Comparison of ENCODE assay signal across 17 cellular contexts in genomic region chr6:160073272-160073671, GRCh38. TPM values are rescaled to one million over a fixed set of nuclear protein-coding genes. Genes with fewer than 3 reads are reported as not detected.
DNase-seq lines count a peak whose midpoint lies in the region; ATAC-seq and TF ChIP-seq lines count a peak whose summit lies in the region.
"Had no signal": no experiment of that assay in that cellular context is flagged by ENCODE, and none has a peak within 500 bp of the region (broad histone marks: within the 10 kb centered on the region; RNA-seq: fewer than 3 reads in every experiment).

No MANE protein-coding gene starts in this region.

- no peaks in the 10 kb centered on the region for H3K4me1 Mint-ChIP-seq in Caco-2 (ENCODE audit: low read depth, unreplicated experiment)
- peaks cover 13% of the 10 kb centered on the region for H3K4me1 Mint-ChIP-seq in activated T-helper 17 cell treated with anti-CD3 and anti-CD28 coated beads, Interleukin-2, amount 50 U/mL, for 72 hours
- peaks cover 28% of the 10 kb centered on the region for H3K4me1 Mint-ChIP-seq in stimulated activated memory B cell treated with anti-CD40 and anti-IgM and Interleukin-4, amounts not matched to agents 10 μg/mL and 1 μg/mL and 100 μg/mL, for 72 hours

- H2AK5ac ChIP-seq in IMR-90 (ENCODE audit: low read depth, low read length) (no peak overlapping the region), neuronal stem cell (ENCODE audit: low read depth, low read length) (no peak overlapping the region)

- TF ChIP-seq POLR2A in IMR-90 (IDR thresholded peaks at IDR 0.05; ENCODE audit: low read depth, low read length), result no peak

- ATAC-seq in IMR-90 (ENCODE audit: low read depth) (no peak), foreskin keratinocyte (no peak)
- ATAC-seq in activated T-helper 17 cell treated with anti-CD3 and anti-CD28 coated beads, Interleukin-2, amount 50 U/mL, for 72 hours (replicated peaks), result no peak
- no peak for ATAC-seq in stimulated activated memory B cell treated with anti-CD40 and anti-IgM and Interleukin-4, amounts not matched to agents 10 μg/mL and 1 μg/mL and 100 μg/mL, for 72 hours

- no peak overlapping the region for H2BK120ac ChIP-seq in IMR-90 (ENCODE audit: low read depth, low read length)
- H2BK120ac ChIP-seq in neuronal stem cell (ENCODE audit: low read depth, low read length), result no peak overlapping the region

- H3K4me2 ChIP-seq in IMR-90 (ENCODE audit: low read depth, low read length), result no peak overlapping the region
- H3K4me2 ChIP-seq in neuronal stem cell (ENCODE audit: insufficient read depth, low read length, poor library complexity, severe bottlenecking), result no peak overlapping the region

- H3K27ac ChIP-seq in IMR-90 (ENCODE audit: insufficient read depth, low read length) (no peak overlapping the region), neuronal stem cell (replicated peaks; ENCODE audit: low read length) (no peak overlapping the region), foreskin keratinocyte (no peak overlapping the region)

- dilution Hi-C loops in IMR-90 (cut with HindIII; ENCODE audit: low sequenced_read_pairs, unreplicated experiment), result no loop called here

- H4K91ac ChIP-seq in IMR-90 (ENCODE audit: insufficient read depth, low read depth, low read length), result no peak overlapping the region
- no peak overlapping the region for H4K91ac ChIP-seq in neuronal stem cell (ENCODE audit: low read depth, low read length, poor library complexity)

- H2BK15ac ChIP-seq in IMR-90 (ENCODE audit: low read depth, low read length), result no peak overlapping the region
- H2BK15ac ChIP-seq in neuronal stem cell (ENCODE audit: low read length), result no peak overlapping the region

- CTCF ChIA-PET in Caco-2 (lab: Charles Lee), result interaction anchor here (0.8 kb wide), 1 partner anchor 14 kb away, joined by 3 read pairs; no protein-coding TSS in a partner anchor
- CTCF ChIA-PET in IMR-90 (lab: Yijun Ruan, JAX), result interaction anchor here (1.8 kb wide), 1 partner anchor 15 kb away, joined by 7 read pairs; no protein-coding TSS in a partner anchor

- H2AK9ac ChIP-seq in IMR-90 (replicated peaks; ENCODE audit: low read depth, low read length, poor library complexity), result no peak overlapping the region

- no peak overlapping the region for H3K4me3 Mint-ChIP-seq in Caco-2 (ENCODE audit: unreplicated experiment)
- H3K4me3 Mint-ChIP-seq in activated T-helper 17 cell treated with anti-CD3 and anti-CD28 coated beads, Interleukin-2, amount 50 U/mL, for 72 hours, result no peak overlapping the region
- H3K4me3 Mint-ChIP-seq in stimulated activated memory B cell treated with anti-CD40 and anti-IgM and Interleukin-4, amounts not matched to agents 10 μg/mL and 1 μg/mL and 100 μg/mL, for 72 hours, result no peak overlapping the region
- H3K4me3 Mint-ChIP-seq: CD4-positive, CD25-positive, alpha-beta regulatory T cell; HFFc6 had no signal

- intact Hi-C loops in Caco-2 (cut with micrococcal nuclease; ENCODE audit: unreplicated experiment), result no loop called here
- intact Hi-C loops in IMR-90 (cut with micrococcal nuclease), result no loop called here

- H3K4me1 ChIP-seq in Caco-2 (no peaks in the 10 kb centered on the region), IMR-90 (ENCODE audit: control insufficient read depth, insufficient read depth, low read length) (peaks cover 14% of the 10 kb centered on the region), neuronal stem cell (ENCODE audit: control insufficient read depth in 2 of 2, insufficient read depth in 1 of 2, low read depth in 1 of 2, low read length in 2 of 2) (no peaks in the 10 kb centered on the region), foreskin keratinocyte (no peaks in the 10 kb centered on the region)

- no peak overlapping the region for H3K56ac ChIP-seq in IMR-90 (ENCODE audit: extremely low read depth, insufficient read depth, low read length)

- H3K27me3 Mint-ChIP-seq in Caco-2 (ENCODE audit: insufficient read depth, unreplicated experiment), result no peaks in the 10 kb centered on the region
- H3K27me3 Mint-ChIP-seq in activated T-helper 17 cell treated with anti-CD3 and anti-CD28 coated beads, Interleukin-2, amount 50 U/mL, for 72 hours, result no peaks in the 10 kb centered on the region
- H3K27me3 Mint-ChIP-seq in stimulated activated memory B cell treated with anti-CD40 and anti-IgM and Interleukin-4, amounts not matched to agents 10 μg/mL and 1 μg/mL and 100 μg/mL, for 72 hours, result no peaks in the 10 kb centered on the region
- H3K27me3 Mint-ChIP-seq: CD4-positive, CD25-positive, alpha-beta regulatory T cell had no signal

- no peaks in the 10 kb centered on the region for H3K9me3 ChIP-seq in Caco-2
- no peaks in the 10 kb centered on the region for H3K9me3 ChIP-seq in IMR-90 (ENCODE audit: control insufficient read depth, insufficient read depth, low read length)
- no peaks in the 10 kb centered on the region for H3K9me3 ChIP-seq in neuronal stem cell (replicated peaks in 1 of 2; ENCODE audit: control insufficient read depth in 2 of 2, insufficient read depth in 1 of 2, low read depth in 1 of 2, low read length in 2 of 2)
- H3K9me3 ChIP-seq: BE2C had no signal

- no peak overlapping the region for H2AFZ ChIP-seq in IMR-90 (replicated peaks; ENCODE audit: low read length, poor library complexity)
- H2AFZ ChIP-seq in neuronal stem cell (ENCODE audit: low read length), result no peak overlapping the region

- H3K14ac ChIP-seq in IMR-90 (replicated peaks; ENCODE audit: low read depth, low read length), result no peak overlapping the region
- H3K14ac ChIP-seq in neuronal stem cell (ENCODE audit: low read length), result no peak overlapping the region

- H2BK12ac ChIP-seq in neuronal stem cell (ENCODE audit: low read length), result no peak overlapping the region

- POLR2A ChIA-PET in Caco-2 (lab: Charles Lee) (no interaction called here), IMR-90 (lab: Charles Lee; ENCODE audit: unreplicated experiment) (no interaction called here)

- H3K36me3 ChIP-seq in Caco-2 (ENCODE audit: control insufficient read depth, insufficient read depth, low read length) (peaks cover 7% of the 10 kb centered on the region), IMR-90 (ENCODE audit: control insufficient read depth, insufficient read depth, low read length) (peaks cover 61% of the 10 kb centered on the region), neuronal stem cell (replicated peaks in 1 of 2; ENCODE audit: control insufficient read depth in 2 of 2, insufficient read depth in 2 of 2, low read length in 2 of 2) (peaks cover 64 to 100% of the 10 kb centered on the region in 2 donors)

- H2BK5ac ChIP-seq in IMR-90 (ENCODE audit: low read depth, low read length, poor library complexity, severe bottlenecking), result no peak overlapping the region
- H2BK5ac ChIP-seq in neuronal stem cell (ENCODE audit: low read length), result no peak overlapping the region

- no peak overlapping the region for H3K23ac ChIP-seq in IMR-90 (ENCODE audit: low read depth, low read length)
- H3K23ac ChIP-seq in neuronal stem cell (ENCODE audit: low read depth, low read length, poor library complexity), result no peak overlapping the region

- H3K9me3 Mint-ChIP-seq in Caco-2 (ENCODE audit: unreplicated experiment), result no peaks in the 10 kb centered on the region
- H3K9me3 Mint-ChIP-seq in activated T-helper 17 cell treated with anti-CD3 and anti-CD28 coated beads, Interleukin-2, amount 50 U/mL, for 72 hours, result no peaks in the 10 kb centered on the region
- H3K9me3 Mint-ChIP-seq in stimulated activated memory B cell treated with anti-CD40 and anti-IgM and Interleukin-4, amounts not matched to agents 10 μg/mL and 1 μg/mL and 100 μg/mL, for 72 hours, result no peaks in the 10 kb centered on the region
- H3K9me3 Mint-ChIP-seq: CD4-positive, CD25-positive, alpha-beta regulatory T cell; HFFc6 had no signal

- no peak for TF ChIP-seq CTCF in Caco-2 (IDR thresholded peaks at IDR 0.05; ENCODE audit: insufficient read depth in 1 of 2, low read depth in 1 of 2, low read length in 1 of 2, severe bottlenecking in 1 of 2, unreplicated experiment in 1 of 2)
- TF ChIP-seq CTCF in IMR-90 (conservative IDR thresholded peaks at IDR 0.05; ENCODE audit: low read depth, low read length), result no peak
- no peak for TF ChIP-seq CTCF in foreskin keratinocyte (conservative IDR thresholded peaks at IDR 0.05)

- H3K4ac ChIP-seq in IMR-90 (ENCODE audit: low read depth, low read length) (no peak overlapping the region), neuronal stem cell (ENCODE audit: low read length) (no peak overlapping the region)

- H3K9ac ChIP-seq in IMR-90 (ENCODE audit: low read depth, low read length), result no peak overlapping the region
- H3K9ac ChIP-seq in neuronal stem cell (ENCODE audit: low read depth, low read length, poor library complexity), result peak overlapping the region; percentile 56

- no peak overlapping the region for H3K27ac Mint-ChIP-seq in Caco-2 (ENCODE audit: unreplicated experiment)
- H3K27ac Mint-ChIP-seq in activated T-helper 17 cell treated with anti-CD3 and anti-CD28 coated beads, Interleukin-2, amount 50 U/mL, for 72 hours, result peak overlapping the region; percentile 56
- H3K27ac Mint-ChIP-seq in stimulated activated memory B cell treated with anti-CD40 and anti-IgM and Interleukin-4, amounts not matched to agents 10 μg/mL and 1 μg/mL and 100 μg/mL, for 72 hours, result no peak overlapping the region
- H3K27ac Mint-ChIP-seq: HFFc6 had no signal

- in situ Hi-C loops in IMR-90 (cut with MboI; ENCODE audit: low sequenced_read_pairs), result no loop called here

- DNase-seq in Caco-2 (no peak), IMR-90 (no peak), neuronal stem cell (ENCODE audit: low spot score) (no peak), kidney glomerular epithelial cell (lab: John Stamatoyannopoulos, UW) (no peak), foreskin keratinocyte (no peak)
- DNase-seq: ACHN; BE2C; C1 segment of cervical spinal cord; CD4-positive, CD25-positive, alpha-beta regulatory T cell; DMS153; DMS79; GDM1; GOT3; H7; HFFc6 had no signal

- H3K27me3 ChIP-seq in Caco-2 (replicated peaks; ENCODE audit: control insufficient read depth, insufficient read depth, low read length), result no peaks in the 10 kb centered on the region
- H3K27me3 ChIP-seq in IMR-90 (ENCODE audit: control insufficient read depth, insufficient read depth, low read length), result no peaks in the 10 kb centered on the region
- H3K27me3 ChIP-seq in neuronal stem cell (ENCODE audit: control insufficient read depth in 3 of 3, insufficient read depth in 3 of 3, low read depth in 1 of 3, low read length in 3 of 3), result no peaks in the 10 kb centered on the region
- H3K27me3 ChIP-seq in foreskin keratinocyte, result no peaks in the 10 kb centered on the region
- H3K27me3 ChIP-seq: BE2C had no signal

- no peak overlapping the region for H2BK20ac ChIP-seq in IMR-90 (ENCODE audit: low read depth, low read length)

- WGBS in IMR-90 (ENCODE audit: extremely low coverage in 2 of 2, insufficient read length in 1 of 2), 2 experiments, result 93% methylated on average over 2 of the region's 9 CpGs; no CpG with 5 or more reads in 1 of the 2 experiments
- no CpG with 5 or more reads among the region's 9 CpGs for WGBS in neuronal stem cell (ENCODE audit: extremely low coverage in 2 of 2, insufficient read length in 2 of 2, insufficient replicate concordance in 1 of 2), 2 donors

- TF ChIP-seq RAD21 in IMR-90 (IDR thresholded peaks at IDR 0.05; ENCODE audit: low read length), result no peak

- peaks cover 68% of the 10 kb centered on the region for H3K36me3 Mint-ChIP-seq in Caco-2 (ENCODE audit: insufficient read depth, unreplicated experiment)
- H3K36me3 Mint-ChIP-seq in activated T-helper 17 cell treated with anti-CD3 and anti-CD28 coated beads, Interleukin-2, amount 50 U/mL, for 72 hours (ENCODE audit: low read depth), result peaks cover 99% of the 10 kb centered on the region
- H3K36me3 Mint-ChIP-seq in stimulated activated memory B cell treated with anti-CD40 and anti-IgM and Interleukin-4, amounts not matched to agents 10 μg/mL and 1 μg/mL and 100 μg/mL, for 72 hours, result peaks cover 80% of the 10 kb centered on the region

- H4K8ac ChIP-seq in IMR-90 (ENCODE audit: low read depth in 2 of 2, low read length in 2 of 2) (no peak overlapping the region), neuronal stem cell (ENCODE audit: low read depth, low read length) (no peak overlapping the region)

- H3K9me1 ChIP-seq in IMR-90 (ENCODE audit: insufficient read depth, low read length), result peaks cover 10% of the 10 kb centered on the region

- TSS peak; percentile 16 for BruUV-seq in Caco-2 (replicated peaks; lab: Mats Ljungman, UMichigan)
- TSS peak; percentile 98 for BruUV-seq in IMR-90 (replicated peaks; lab: Mats Ljungman, UMichigan)

- H3K4me3 ChIP-seq in Caco-2 (ENCODE audit: low read depth, low read length) (no peak overlapping the region), IMR-90 (ENCODE audit: insufficient read depth, low read depth, low read length) (no peak overlapping the region), neuronal stem cell (ENCODE audit: low read length in 2 of 2) (no peak overlapping the region)

- peaks cover 5 to 7% of the 10 kb centered on the region in 2 experiments for H3K79me1 ChIP-seq in IMR-90 (ENCODE audit: low read depth in 1 of 2, low read length in 2 of 2)
- H3K79me1 ChIP-seq in neuronal stem cell (ENCODE audit: low read depth, low read length), result no peaks in the 10 kb centered on the region

- H4K20me1 ChIP-seq in IMR-90 (ENCODE audit: insufficient read depth, low read length), result no peaks in the 10 kb centered on the region; the same call in 1 of the 2 replicates

- H4K5ac ChIP-seq in IMR-90 (ENCODE audit: low read depth, low read length), result no peak overlapping the region

- no peak overlapping the region for H3K18ac ChIP-seq in IMR-90 (ENCODE audit: low read depth, low read length)
- H3K18ac ChIP-seq in neuronal stem cell (ENCODE audit: low read length), result no peak overlapping the region

RNA-seq across cellular contexts. Expression of gene SLC22A1, which starts 48.3 kb away (rescaled TPM):
- total RNA-seq in Caco-2 (2022), result 1.5 and 2.0 TPM in 2 replicates
- total RNA-seq in IMR-90 (2012; rRNA removed), result 0.28 TPM in 1 of 2 replicates, not detected in the other
- polyA plus RNA-seq in IMR-90 (2012; rRNA removed), result 0.09 and 0.10 TPM in 2 replicates
- 0.08 TPM in 1 of 2 replicates, not detected in the other for polyA plus RNA-seq in IMR-90 (2012; cell fraction: cytosol; rRNA removed)
- 0.60 and 1.0 TPM in 2 replicates for polyA plus RNA-seq in IMR-90 (2012; cell fraction: nucleus; rRNA removed; ENCODE audit: low replicate concordance)
- total RNA-seq in activated T-helper 17 cell treated with anti-CD3 and anti-CD28 coated beads, Interleukin-2, amount 50 U/mL, for 72 hours, result 1 to 10 TPM; 3.3 to 3.7 TPM
- polyA plus RNA-seq in neuronal stem cell (2013, experiment 1 of 2), result 0.28 TPM
- polyA plus RNA-seq in neuronal stem cell (2013, experiment 2 of 2), result 0.21 TPM
- 0.14 and 0.60 TPM in 2 replicates for total RNA-seq in foreskin keratinocyte
- polyA plus RNA-seq in foreskin keratinocyte, result 0.15 and 0.60 TPM in 2 replicates
- polyA plus RNA-seq: CD4-positive, CD25-positive, alpha-beta regulatory T cell had no signal
